In the genomic region with DNA sequence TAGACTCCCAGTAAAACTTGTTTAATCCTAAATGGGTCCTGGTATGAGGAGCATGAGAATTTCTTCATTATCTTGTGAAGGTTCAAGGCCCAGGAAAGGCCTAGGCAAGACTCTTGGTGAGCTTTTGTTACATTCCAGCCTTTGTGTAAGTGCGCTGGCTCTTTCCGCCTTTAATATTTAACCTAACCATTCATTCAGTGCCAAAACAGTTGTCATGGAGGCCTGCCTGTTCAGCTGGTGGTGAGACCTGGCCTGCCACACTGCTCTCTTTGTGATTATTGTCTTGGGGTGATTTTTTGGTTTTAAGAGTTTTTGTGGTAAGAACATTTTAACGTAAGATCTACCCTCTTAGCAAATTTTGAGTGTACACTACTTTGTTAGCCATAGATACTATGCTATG, we compare ENCODE assay signal across 19 cellular contexts.
A peak's percentile ranks its signal among the peaks of the same experiment; 100 is the strongest.
DNase-seq lines count a peak whose midpoint lies in the region; ATAC-seq and TF ChIP-seq lines count a peak whose summit lies in the region.
"Had no signal": no experiment of that assay in that cellular context is flagged by ENCODE, and none has a peak within 500 bp of the region (broad histone marks: within the 10 kb centered on the region; RNA-seq: fewer than 3 reads in every experiment).

No MANE protein-coding gene starts in this region.

- no peaks in the 10 kb centered on the region for H3K9me3 ChIP-seq in upper lobe of right lung
- H3K9me3 ChIP-seq: heart right ventricle, spleen, upper lobe of left lung had no signal

- no peaks in the 10 kb centered on the region for H3K79me1 ChIP-seq in mesendoderm (ENCODE audit: low read length)

- no peak overlapping the region for H4K8ac ChIP-seq in mesendoderm (ENCODE audit: low read depth, low read length)

- H3K36me3 ChIP-seq in mesendoderm (ENCODE audit: control insufficient read depth, insufficient read depth, low read length) (no peaks in the 10 kb centered on the region), upper lobe of right lung (no peaks in the 10 kb centered on the region)
- H3K36me3 ChIP-seq: spleen, upper lobe of left lung had no signal

- no peak overlapping the region for H3K4ac ChIP-seq in mesendoderm (ENCODE audit: low read depth, low read length)

- no peaks in the 10 kb centered on the region for H3K79me2 ChIP-seq in mesendoderm (ENCODE audit: control insufficient read depth, insufficient read depth, low read length)

- intact Hi-C loops in upper lobe of right lung (cut with DNase I) = no loop called here

- H3K4me3 ChIP-seq in mesendoderm (ENCODE audit: low read length) (no peak overlapping the region), upper lobe of right lung (no peak overlapping the region)
- H3K4me3 ChIP-seq: heart right ventricle, spleen, upper lobe of left lung had no signal

- DNase-seq in DMS153 (lab: John Stamatoyannopoulos, UW) (peak; percentile 30), DMS153 treated with DMSO at 0.1 percent for 48 hours (lab: John Stamatoyannopoulos, UW; ENCODE audit: unreplicated experiment) (no peak), glomerular visceral epithelial cell (ENCODE audit: extremely low spot score) (peak; percentile 69), mesendoderm (peak; percentile 58), upper lobe of right lung (no peak)
- DNase-seq in stimulated activated CD4-positive, alpha-beta T cell treated with anti-CD3 and anti-CD28 coated beads, Interleukin-4, amount 100 ng/mL, for 4 hours = no peak
- no peak for DNase-seq in NK-92 treated with Interleukin-12 subunit alpha and Interleukin-12 subunit beta, amount 100 ng/mL, for 24 hours (lab: John Stamatoyannopoulos, UW)
- DNase-seq: AML-193; EL; heart right ventricle; NCI-H1694 treated with DMSO at 0.1 percent for 48 hours; spleen; stimulated activated CD4-positive, alpha-beta T cell treated with anti-CD3 and anti-CD28 coated beads, Interleukin-4, amount 100 ng/mL, for 24 hours; stimulated activated naive CD8-positive, alpha-beta T cell treated with anti-CD3 and anti-CD28 coated beads, Interleukin-15, amount 100 ng/mL, for 72 hours had no signal

- H3K4me2 ChIP-seq in mesendoderm (ENCODE audit: low read length) = no peak overlapping the region
- H3K4me2 ChIP-seq: KMS-11 had no signal

- H3K27ac ChIP-seq in mesendoderm (ENCODE audit: low read depth, low read length) = no peak overlapping the region
- no peak overlapping the region for H3K27ac ChIP-seq in upper lobe of right lung
- H3K27ac ChIP-seq: 22Rv1, KMS-11, spleen had no signal

- WGBS in mesendoderm (ENCODE audit: extremely low coverage, insufficient coverage, low lambda C conversion rate) = no CpG with 5 or more reads among the region's 3 CpGs

- H3K18ac ChIP-seq in mesendoderm (ENCODE audit: low read length) = no peak overlapping the region

- H3K4me1 ChIP-seq in mesendoderm (ENCODE audit: control insufficient read depth, low read depth, low read length) (peaks cover 2% of the 10 kb centered on the region), upper lobe of right lung (no peaks in the 10 kb centered on the region)
- H3K4me1 ChIP-seq: spleen had no signal

- H3K27me3 ChIP-seq in mesendoderm (ENCODE audit: insufficient read depth, low read length, poor library complexity) = no peaks in the 10 kb centered on the region
- H3K27me3 ChIP-seq in upper lobe of right lung = no peaks in the 10 kb centered on the region
- H3K27me3 ChIP-seq: heart right ventricle, spleen, upper lobe of left lung had no signal

- H4K5ac ChIP-seq in mesendoderm (ENCODE audit: low read length) = no peak overlapping the region

- ATAC-seq in upper lobe of right lung = peak; percentile 69
- no peak for ATAC-seq in HG03378 (IDR thresholded peaks at IDR 0.05; ENCODE audit: unreplicated experiment)
- ATAC-seq: activated naive CD4-positive, alpha-beta T cell treated with anti-CD3 and anti-CD28 coated beads, Interleukin-2, amount 50 U/mL, for 72 hours; heart right ventricle; stimulated activated naive CD8-positive, alpha-beta T cell treated with anti-CD3 and anti-CD28 coated beads, Interleukin-15, amount 100 ng/mL, for 72 hours had no signal

- no peak overlapping the region for H2BK15ac ChIP-seq in mesendoderm (replicated peaks; ENCODE audit: low read depth)

- no peak for TF ChIP-seq CTCF in upper lobe of right lung (IDR thresholded peaks at IDR 0.05)

- H2AK5ac ChIP-seq in mesendoderm (ENCODE audit: low read length) = no peak overlapping the region

- no peak overlapping the region for H2BK120ac ChIP-seq in mesendoderm (ENCODE audit: low read depth, low read length)

- no peak overlapping the region for H2BK5ac ChIP-seq in mesendoderm (ENCODE audit: low read length)

- no peak overlapping the region for H3K56ac ChIP-seq in mesendoderm (ENCODE audit: low read length)

- no peak overlapping the region for H3K23ac ChIP-seq in mesendoderm (ENCODE audit: low read length)

- no peak overlapping the region for H3K9ac ChIP-seq in mesendoderm (ENCODE audit: low read length)
- H3K9ac ChIP-seq: KMS-11 had no signal

Comparison
In these comparisons a context has a peak if more than half of its experiments do, and no peak if none do; other contexts are left out.
1. DNase-seq: peak in DMS153 (single experiment), glomerular visceral epithelial cell (single experiment) and mesendoderm (single experiment); none in DMS153 treated with DMSO at 0.1 percent for 48 hours (single experiment), upper lobe of right lung (single experiment), stimulated activated CD4-positive, alpha-beta T cell treated with anti-CD3 and anti-CD28 coated beads, Interleukin-4, amount 100 ng/mL, for 4 hours (0 of 2) and NK-92 treated with Interleukin-12 subunit alpha and Interleukin-12 subunit beta, amount 100 ng/mL, for 24 hours (single experiment).